ENCODE assay signal across 20 cellular contexts in genomic region chr3:186886202-186886820, GRCh38. TPM values are rescaled to one million over a fixed set of nuclear protein-coding genes. Genes with fewer than 3 reads are reported as not detected.
A peak's percentile ranks its signal among the peaks of the same experiment; 100 is the strongest.
DNase-seq lines count a peak whose midpoint lies in the region; ATAC-seq, FAIRE-seq and TF ChIP-seq lines count a peak whose summit lies in the region.
"Had no signal": no experiment of that assay in that cellular context is flagged by ENCODE, and none has a peak within 500 bp of the region (broad histone marks: within the 10 kb centered on the region; RNA-seq: fewer than 3 reads in every experiment).

No MANE protein-coding gene starts in this region.

- no peak overlapping the region; the same call in 1 of the 2 replicates for H3K4me2 ChIP-seq in K562 (ENCODE audit: insufficient read depth, low read length)
- H3K4me2 ChIP-seq: BLaER1 had no signal

- H3K27ac ChIP-seq in HUES48 (ENCODE audit: low read depth, low read length) (peak overlapping the region; percentile 83), K562 (ENCODE audit: extremely low read depth, low read depth, low read length) (peak overlapping the region; percentile 45)
- H3K27ac ChIP-seq: BLaER1, GM23248 had no signal

- CTCF ChIA-PET in K562 (lab: Yijun Ruan, JAX; ENCODE audit: low intra/inter-chr PET ratio) = no interaction called here

- BruUV-seq in K562 (replicated peaks; lab: Mats Ljungman, UMichigan) = no TSS peak

- TF ChIP-seq RAD21 in K562 (CRISPR knock-in tag; conservative IDR thresholded peaks at IDR 0.05 in 1 of 2, IDR thresholded peaks at IDR 0.05 in 1 of 2) = no peak

- H3K9me3 ChIP-seq in HUES48 (ENCODE audit: control insufficient read depth, insufficient read depth, low read length) (no peaks in the 10 kb centered on the region), K562 (replicated peaks; ENCODE audit: control insufficient read depth, insufficient read depth, low read depth, low read length) (no peaks in the 10 kb centered on the region)
- H3K9me3 ChIP-seq: BLaER1 had no signal

- H3K9me3 Mint-ChIP-seq in mesothelial cell of epicardium = no peaks in the 10 kb centered on the region

- H3K4me3 ChIP-seq in HUES48 (ENCODE audit: low read depth, low read length) = peak overlapping the region; percentile 23; the same call in 1 of the 2 replicates
- H3K4me3 ChIP-seq in K562 = no peak overlapping the region
- H3K4me3 ChIP-seq: BLaER1, GM23248 had no signal

- H3K27me3 ChIP-seq in HUES48 (ENCODE audit: control insufficient read depth, insufficient read depth, low read length) = no peaks in the 10 kb centered on the region
- H3K27me3 ChIP-seq in K562 (ENCODE audit: control insufficient read depth in 2 of 2, insufficient read depth in 2 of 2, low read length in 2 of 2) = no peaks in the 10 kb centered on the region
- H3K27me3 ChIP-seq: BLaER1 had no signal

- FAIRE-seq in K562 (lab: Jason Lieb, UNC) = peak; percentile 46
- FAIRE-seq: RCC 7860 had no signal

- no peak for TF ChIP-seq CTCF in K562 (IDR thresholded peaks at IDR 0.05 in 2 of 3, conservative IDR thresholded peaks at IDR 0.05 in 1 of 3; ENCODE audit: insufficient read depth in 2 of 3, low read depth in 1 of 3, low read length in 3 of 3)
- TF ChIP-seq CTCF in mesothelial cell of epicardium (IDR thresholded peaks at IDR 0.05; ENCODE audit: unreplicated experiment) = no peak

- intact Hi-C loops in K562 (cut with micrococcal nuclease) = no loop called here

- H3K9me1 ChIP-seq in K562 (ENCODE audit: control insufficient read depth, insufficient read depth, low read length) = no peaks in the 10 kb centered on the region

- POLR2A ChIA-PET in K562 (lab: Yijun Ruan, JAX) = no interaction called here

- peaks cover 28% of the 10 kb centered on the region for H3K4me1 Mint-ChIP-seq in mesothelial cell of epicardium

- TF ChIP-seq POLR2A in K562 (conservative IDR thresholded peaks at IDR 0.05) = no peak

- no peaks in the 10 kb centered on the region for H3K27me3 Mint-ChIP-seq in mesothelial cell of epicardium (ENCODE audit: low read depth)
- H3K27me3 Mint-ChIP-seq: CD8-positive, alpha-beta memory T cell had no signal

- peak overlapping the region; percentile 58 for H2AFZ ChIP-seq in K562 (ENCODE audit: low read depth, low read length)
- H2AFZ ChIP-seq: GM23248 had no signal

- H3K4me1 ChIP-seq in HUES48 (ENCODE audit: control insufficient read depth, insufficient read depth, low read length) = peaks cover 31% of the 10 kb centered on the region
- H3K4me1 ChIP-seq in K562 (replicated peaks in 1 of 2; ENCODE audit: control insufficient read depth in 2 of 2, insufficient read depth in 2 of 2, low read length in 2 of 2) = peaks cover 11 to 54% of the 10 kb centered on the region in 2 experiments

- H4K20me1 ChIP-seq in K562 (replicated peaks; ENCODE audit: control insufficient read depth, insufficient read depth, low read length) = no peaks in the 10 kb centered on the region
- H4K20me1 ChIP-seq: BLaER1 had no signal

- no peaks in the 10 kb centered on the region for H3K36me3 Mint-ChIP-seq in mesothelial cell of epicardium

- 45% methylated on average over 3 of the region's 3 CpGs for WGBS in K562 (ENCODE audit: insufficient coverage, low coverage, missing lambda C conversion rate)

- H3K36me3 ChIP-seq in HUES48 (ENCODE audit: control insufficient read depth, insufficient read depth, low read length) = no peaks in the 10 kb centered on the region
- no peaks in the 10 kb centered on the region for H3K36me3 ChIP-seq in K562 (ENCODE audit: control insufficient read depth, insufficient read depth, low read length)
- H3K36me3 ChIP-seq: BLaER1 had no signal

- DNase-seq in NCI-H82 (lab: John Stamatoyannopoulos, UW) = peak; percentile 66
- DNase-seq in NCI-H82 treated with DMSO at 0.1 percent for 48 hours (lab: John Stamatoyannopoulos, UW; ENCODE audit: unreplicated experiment) = no peak
- DNase-seq in K562 (ENCODE audit: extremely low read depth in 1 of 4, low spot score in 3 of 4) = no peak
- no peak for DNase-seq in mesothelial cell of epicardium (ENCODE audit: low spot score in 2 of 2, unreplicated experiment in 2 of 2)
- DNase-seq in NCI-H187 (lab: John Stamatoyannopoulos, UW) = no peak
- DNase-seq in hippocampal formation (lab: John Stamatoyannopoulos, UW) = no peak
- DNase-seq: 8988T; CD8-positive, alpha-beta memory T cell; GM23248; KBM-7; NCI-H1092; NCI-H1694; NCI-H446; SHP77 had no signal

- no peak overlapping the region for H3K4me3 Mint-ChIP-seq in mesothelial cell of epicardium
- H3K4me3 Mint-ChIP-seq: CD8-positive, alpha-beta memory T cell had no signal

- peak overlapping the region; percentile 13 for H3K27ac Mint-ChIP-seq in mesothelial cell of epicardium

- H3K9ac ChIP-seq in HUES48 (ENCODE audit: low read depth, low read length) (peak overlapping the region; percentile 48), K562 (ENCODE audit: insufficient read depth in 1 of 2, low read depth in 2 of 2, low read length in 2 of 2) (peak overlapping the region; percentile 35 to 37; a peak in 2 of 4 replicates)
- H3K9ac ChIP-seq: BLaER1, GM23248 had no signal

- TF ChIP-seq EP300 in K562 (IDR thresholded peaks at IDR 0.05; ENCODE audit: low read length) = no peak

- ATAC-seq in K562 = no peak
- no peak for ATAC-seq in HG02981 (IDR thresholded peaks at IDR 0.05; ENCODE audit: unreplicated experiment)

- H3K79me2 ChIP-seq in K562 (ENCODE audit: control insufficient read depth, insufficient read depth, low read length) = no peaks in the 10 kb centered on the region

- in situ Hi-C loops in K562 (cut with MboI) = no loop called here

TF ChIP-seq in K562, 482 proteins besides CTCF, POLR2A, EP300 and RAD21 (continues in another document):
- TF ChIP-seq RBM14 (IDR thresholded peaks at IDR 0.05; ENCODE audit: borderline replicate concordance, insufficient read depth, low read depth, low read length) (no peak), ZNF280A (IDR thresholded peaks at IDR 0.05; ENCODE audit: low read depth, partially characterized antibody) (no peak), MEF2A (IDR thresholded peaks at IDR 0.05; ENCODE audit: control insufficient read depth, low read depth, low read length) (0 out of 2 replicates have a peak, but pooled peaks have one; percentile 20), POLR3G (IDR thresholded peaks at IDR 0.05; ENCODE audit: extremely low read depth, insufficient read length, insufficient replicate concordance) (no peak)

RNA-seq across cellular contexts. Expression of gene ADIPOQ, which starts 43.8 kb away (rescaled TPM):
- total RNA-seq in K562 (2011; cell fraction: chromatin; rRNA removed; ENCODE audit: low replicate concordance) = not detected in 2 replicates
- 0.13 TPM in 1 of 2 replicates, not detected in the other for total RNA-seq in K562 (2011; cell fraction: nucleolus; rRNA removed)
- total RNA-seq in K562 (2011; cell fraction: nucleoplasm; rRNA removed) = not detected in 2 replicates
- total RNA-seq in K562 (2014; rRNA removed) = not detected in 2 replicates
- not detected in 2 replicates for total RNA-seq in K562 (2014; rRNA removed; fragmentation: Illumina TruSeq; extraction: Trizol)
- not detected in 2 replicates for total RNA-seq in K562 (2015; rRNA removed; fragmentation: Illumina TruSeq; extraction: Trizol)
- total RNA-seq in K562 (2021) = 0.04 TPM in 1 of 2 replicates, not detected in the other
- 0.01 and 0.03 TPM in 2 replicates for polyA plus RNA-seq in K562 (2011; rRNA removed)
- polyA plus RNA-seq in K562 (2011; cell fraction: cytosol; rRNA removed) = 0.01 TPM in 1 of 2 replicates, not detected in the other
- polyA plus RNA-seq in K562 (2011; cell fraction: nucleus; rRNA removed) = not detected in 2 replicates
- 0.01 TPM in 1 of 2 replicates, not detected in the other for polyA plus RNA-seq in K562 (2012)
- polyA plus RNA-seq in K562 (2014; fragmentation: Illumina TruSeq; extraction: Trizol) = 0.04 TPM in 2 replicates
- polyA plus RNA-seq in K562 (2014; fragmentation: Nextera tagmentation; extraction: Ambion mirVana) = under 1 TPM; 0.01 to 0.03 TPM
- 0.03 TPM in 1 of 2 replicates, not detected in the other for polyA plus RNA-seq in K562 (2014; rRNA removed)
- polyA minus RNA-seq in K562 (2011; rRNA and poly(A)+ RNA removed) = not detected in 2 replicates
- polyA minus RNA-seq in K562 (2011; cell fraction: cytosol; rRNA and poly(A)+ RNA removed) = not detected in 2 replicates
- polyA minus RNA-seq in K562 (2011; cell fraction: nucleus; rRNA and poly(A)+ RNA removed) = not detected in 2 replicates
- total RNA-seq in mesothelial cell of epicardium = not detected in 3 replicates
- total RNA-seq: CD8-positive, alpha-beta memory T cell; GM23248; HT-29; MCF 10A had no signal
- polyA plus RNA-seq: CD8-positive, alpha-beta memory T cell; GM23248 had no signal

RNA-seq across cellular contexts. Expression of gene ST6GAL1, which starts 44.0 kb away (rescaled TPM):
- total RNA-seq in K562 (2011; cell fraction: chromatin; rRNA removed; ENCODE audit: low replicate concordance) = 401 and 438 TPM in 2 replicates
- 288 and 318 TPM in 2 replicates for total RNA-seq in K562 (2011; cell fraction: nucleolus; rRNA removed)
- 391 and 510 TPM in 2 replicates for total RNA-seq in K562 (2011; cell fraction: nucleoplasm; rRNA removed)
- total RNA-seq in K562 (2014; rRNA removed) (57.1 and 57.4 TPM in 2 replicates), K562 (2014; rRNA removed; fragmentation: Illumina TruSeq; extraction: Trizol) (71.0 and 79.0 TPM in 2 replicates), K562 (2015; rRNA removed; fragmentation: Illumina TruSeq; extraction: Trizol) (39.3 and 42.3 TPM in 2 replicates), K562 (2021) (114 and 135 TPM in 2 replicates), mesothelial cell of epicardium (38.7 to 50.3 TPM (median 45.8 TPM) in 3 replicates)
- polyA plus RNA-seq in K562 (2011; rRNA removed) (93.3 and 144 TPM in 2 replicates), K562 (2014; fragmentation: Illumina TruSeq; extraction: Trizol) (108 and 145 TPM in 2 replicates), K562 (2014; fragmentation: Nextera tagmentation; extraction: Ambion mirVana) (10 to 100 TPM; 31.9 to 43.0 TPM), K562 (2014; rRNA removed) (74.1 and 80.6 TPM in 2 replicates)
- 75.4 and 100 TPM in 2 replicates for polyA plus RNA-seq in K562 (2011; cell fraction: cytosol; rRNA removed)
- 62.0 and 106 TPM in 2 replicates for polyA plus RNA-seq in K562 (2011; cell fraction: nucleus; rRNA removed)
- 65.3 and 96.3 TPM in 2 replicates for polyA plus RNA-seq in K562 (2012)
- polyA minus RNA-seq in K562 (2011; rRNA and poly(A)+ RNA removed) = 163 and 272 TPM in 2 replicates
- 58.4 and 107 TPM in 2 replicates for polyA minus RNA-seq in K562 (2011; cell fraction: cytosol; rRNA and poly(A)+ RNA removed)
- polyA minus RNA-seq in K562 (2011; cell fraction: nucleus; rRNA and poly(A)+ RNA removed) = 86.4 and 113 TPM in 2 replicates
- total RNA-seq: GM23248 had no signal
